18 cellular contexts compared by ENCODE assay signal in the genomic region with DNA sequence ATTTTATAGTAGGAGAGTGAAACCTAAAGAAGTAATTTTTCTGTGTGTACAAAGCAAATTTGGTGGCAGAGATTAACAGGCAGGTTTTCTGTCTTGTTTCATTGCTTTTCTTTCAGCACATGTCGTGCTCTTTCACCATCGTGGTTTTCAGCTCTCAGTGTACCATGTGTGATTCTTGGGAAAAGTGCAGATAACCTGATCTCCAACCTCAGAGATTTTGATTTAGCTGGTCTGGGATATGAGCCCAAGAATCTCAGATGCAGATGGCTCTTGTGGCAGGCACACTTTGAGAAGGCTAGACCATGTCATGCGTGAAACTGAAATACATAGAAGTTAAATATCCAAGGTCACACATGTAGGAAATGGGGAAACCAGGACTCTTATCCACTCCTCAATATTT.
DNase-seq lines count a peak whose midpoint lies in the region; ATAC-seq and TF ChIP-seq lines count a peak whose summit lies in the region.
"Had no signal": no experiment of that assay in that cellular context is flagged by ENCODE, and none has a peak within 500 bp of the region (broad histone marks: within the 10 kb centered on the region; RNA-seq: fewer than 3 reads in every experiment).

No MANE protein-coding gene starts in this region.

- no peak for TF ChIP-seq CTCF in DND-41 (IDR thresholded peaks at IDR 0.05; ENCODE audit: borderline replicate concordance, extremely low read depth, low read length, poor library complexity, severe bottlenecking)
- no peak for TF ChIP-seq CTCF in RWPE2 (IDR thresholded peaks at IDR 0.05; ENCODE audit: poor library complexity, severe bottlenecking)

- no peak overlapping the region for H2AFZ ChIP-seq in DND-41 (ENCODE audit: low read depth, low read length)

- H4K20me1 ChIP-seq in DND-41 (ENCODE audit: insufficient read depth, low read length): no peaks in the 10 kb centered on the region

- H3K27me3 ChIP-seq in DND-41 (ENCODE audit: insufficient read depth, low read length, poor library complexity) (no peaks in the 10 kb centered on the region), RWPE2 (ENCODE audit: insufficient read depth, poor library complexity, severe bottlenecking) (peaks cover 4% of the 10 kb centered on the region)

- ATAC-seq in DND-41 (ENCODE audit: insufficient read depth, low read depth) (peak; percentile 69), RWPE2 (ENCODE audit: low read depth) (no peak)

- no peaks in the 10 kb centered on the region for H3K36me3 ChIP-seq in DND-41 (ENCODE audit: insufficient read depth, low read length)
- no peaks in the 10 kb centered on the region for H3K36me3 ChIP-seq in RWPE2 (ENCODE audit: low read depth)

- H3K9me3 ChIP-seq in DND-41 (ENCODE audit: insufficient read depth, low read length, severe bottlenecking): no peaks in the 10 kb centered on the region
- no peaks in the 10 kb centered on the region for H3K9me3 ChIP-seq in RWPE2 (ENCODE audit: severe bottlenecking)

- H3K79me2 ChIP-seq in DND-41 (ENCODE audit: insufficient read depth, low read length): no peaks in the 10 kb centered on the region

- H3K9ac ChIP-seq in DND-41 (ENCODE audit: low read depth, low read length): no peak overlapping the region

- DNase-seq in DND-41 (peak; percentile 11), RWPE2 (ENCODE audit: low spot score) (no peak), cerebellum (ENCODE audit: low spot score) (peak; percentile 33), myocyte (ENCODE audit: low read depth) (peak; percentile 40), CD1c-positive myeloid dendritic cell (ENCODE audit: extremely low spot score) (no peak), NCI-H1930 (lab: John Stamatoyannopoulos, UW) (no peak)
- no peak for DNase-seq in stimulated activated CD4-positive, alpha-beta T cell treated with anti-CD3 and anti-CD28 coated beads, Interleukin-2, amount 100 ng/mL, for 24 hours
- DNase-seq: GOT3, MM.1S, NCI-H1092 treated with DMSO at 0.1 percent for 48 hours, NCI-H146, NCI-H2081 treated with DMSO at 0.1 percent for 48 hours, NCI-H510A treated with DMSO at 0.1 percent for 48 hours, NCI-H774, OCI-M1, SHP77 had no signal

- H3K4me3 ChIP-seq in DND-41 (ENCODE audit: low read depth in 1 of 2, low read length in 2 of 2): no peak overlapping the region
- H3K4me3 ChIP-seq in RWPE2 (ENCODE audit: severe bottlenecking): no peak overlapping the region
- H3K4me3 ChIP-seq: SK-N-MC had no signal

- H3K4me2 ChIP-seq in DND-41 (ENCODE audit: insufficient read depth, low read length): no peak overlapping the region

- H3K27ac ChIP-seq in DND-41 (ENCODE audit: low read length): no peak overlapping the region
- H3K27ac ChIP-seq in RWPE2 (ENCODE audit: poor library complexity, severe bottlenecking): peak overlapping the region; percentile 67
- H3K27ac ChIP-seq: C4-2B, SK-N-MC had no signal

- peaks cover 8% of the 10 kb centered on the region; the same call in 1 of the 2 replicates for H3K4me1 ChIP-seq in DND-41 (ENCODE audit: insufficient read depth, low read length)
- H3K4me1 ChIP-seq in RWPE2 (ENCODE audit: insufficient read depth, poor library complexity, severe bottlenecking): peaks cover 33% of the 10 kb centered on the region

Comparison
In these comparisons a context has a peak if more than half of its experiments do, and no peak if none do; other contexts are left out.
1. DNase-seq: peak in DND-41 (single experiment), cerebellum (single experiment) and myocyte (single experiment); none in RWPE2 (single experiment), stimulated activated CD4-positive, alpha-beta T cell treated with anti-CD3 and anti-CD28 coated beads, Interleukin-2, amount 100 ng/mL, for 24 hours (0 of 2), CD1c-positive myeloid dendritic cell (single experiment) and NCI-H1930 (0 of 2).